Comparison of ENCODE assay signal across 1 cellular context in the genomic region with DNA sequence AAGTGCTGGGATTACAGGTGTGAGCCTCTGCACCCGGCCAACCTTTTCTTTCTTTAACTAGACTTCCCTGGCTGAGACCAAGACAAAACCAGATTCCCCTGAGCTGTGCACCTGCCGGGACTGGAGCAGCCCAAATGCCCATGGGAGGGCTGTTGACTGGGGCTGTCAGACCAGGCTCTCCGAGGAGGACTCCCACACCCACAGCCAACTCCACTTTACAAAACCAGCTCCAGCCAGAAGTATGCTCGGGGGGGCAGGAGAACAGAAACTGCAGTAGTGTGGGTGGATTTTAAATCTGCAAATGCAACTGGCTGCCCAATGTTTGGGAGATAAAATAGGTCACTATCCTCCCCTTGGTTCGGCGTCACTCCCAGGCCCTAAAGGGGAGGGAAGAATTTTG.
TF ChIP-seq lines count a peak whose summit lies in the region.

No MANE protein-coding gene starts in this region.

TF ChIP-seq in HCT116, 20 proteins besides CTCF, POLR2A, EP300 and RAD21 (continued from another document):
- TF ChIP-seq, protein P1, sequence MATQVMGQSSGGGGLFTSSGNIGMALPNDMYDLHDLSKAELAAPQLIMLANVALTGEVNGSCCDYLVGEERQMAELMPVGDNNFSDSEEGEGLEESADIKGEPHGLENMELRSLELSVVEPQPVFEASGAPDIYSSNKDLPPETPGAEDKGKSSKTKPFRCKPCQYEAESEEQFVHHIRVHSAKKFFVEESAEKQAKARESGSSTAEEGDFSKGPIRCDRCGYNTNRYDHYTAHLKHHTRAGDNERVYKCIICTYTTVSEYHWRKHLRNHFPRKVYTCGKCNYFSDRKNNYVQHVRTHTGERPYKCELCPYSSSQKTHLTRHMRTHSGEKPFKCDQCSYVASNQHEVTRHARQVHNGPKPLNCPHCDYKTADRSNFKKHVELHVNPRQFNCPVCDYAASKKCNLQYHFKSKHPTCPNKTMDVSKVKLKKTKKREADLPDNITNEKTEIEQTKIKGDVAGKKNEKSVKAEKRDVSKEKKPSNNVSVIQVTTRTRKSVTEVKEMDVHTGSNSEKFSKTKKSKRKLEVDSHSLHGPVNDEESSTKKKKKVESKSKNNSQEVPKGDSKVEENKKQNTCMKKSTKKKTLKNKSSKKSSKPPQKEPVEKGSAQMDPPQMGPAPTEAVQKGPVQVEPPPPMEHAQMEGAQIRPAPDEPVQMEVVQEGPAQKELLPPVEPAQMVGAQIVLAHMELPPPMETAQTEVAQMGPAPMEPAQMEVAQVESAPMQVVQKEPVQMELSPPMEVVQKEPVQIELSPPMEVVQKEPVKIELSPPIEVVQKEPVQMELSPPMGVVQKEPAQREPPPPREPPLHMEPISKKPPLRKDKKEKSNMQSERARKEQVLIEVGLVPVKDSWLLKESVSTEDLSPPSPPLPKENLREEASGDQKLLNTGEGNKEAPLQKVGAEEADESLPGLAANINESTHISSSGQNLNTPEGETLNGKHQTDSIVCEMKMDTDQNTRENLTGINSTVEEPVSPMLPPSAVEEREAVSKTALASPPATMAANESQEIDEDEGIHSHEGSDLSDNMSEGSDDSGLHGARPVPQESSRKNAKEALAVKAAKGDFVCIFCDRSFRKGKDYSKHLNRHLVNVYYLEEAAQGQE (IDR thresholded peaks at IDR 0.05; ENCODE audit: low read depth) = no peak
- TF ChIP-seq EZH2phosphoT487 (IDR thresholded peaks at IDR 0.05; ENCODE audit: borderline replicate concordance) (no peak), SP1 (IDR thresholded peaks at IDR 0.05; ENCODE audit: low read depth) (no peak), ELF1 (IDR thresholded peaks at IDR 0.05; ENCODE audit: borderline replicate concordance, low read depth) (no peak), POLR2AphosphoS5 (IDR thresholded peaks at IDR 0.05; ENCODE audit: low read depth, low read length) (no peak)
